Comparison of ENCODE assay signal across 19 cellular contexts in genomic region chr9:38052147-38052546, GRCh38. TPM values are rescaled to one million over a fixed set of nuclear protein-coding genes. Genes with fewer than 3 reads are reported as not detected.
DNase-seq lines count a peak whose midpoint lies in the region; ATAC-seq and TF ChIP-seq lines count a peak whose summit lies in the region.
"Had no signal": no experiment of that assay in that cellular context is flagged by ENCODE, and none has a peak within 500 bp of the region (broad histone marks: within the 10 kb centered on the region; RNA-seq: fewer than 3 reads in every experiment).

No MANE protein-coding gene starts in this region.

- TF ChIP-seq POLR2A in erythroblast (IDR thresholded peaks at IDR 0.05; ENCODE audit: low read length): no peak

- H3K79me1 ChIP-seq in H9 (ENCODE audit: insufficient read depth, low read depth, low read length, poor library complexity, severe bottlenecking) (no peaks in the 10 kb centered on the region), mesenchymal stem cell (replicated peaks; ENCODE audit: low read length, poor library complexity, severe bottlenecking) (no peaks in the 10 kb centered on the region)

- H4K91ac ChIP-seq in H9 (ENCODE audit: insufficient read length, low read depth, low read length): no peak overlapping the region
- no peak overlapping the region for H4K91ac ChIP-seq in mesenchymal stem cell (ENCODE audit: low read length)

- peaks cover 0 to 21% of the 10 kb centered on the region in 2 experiments for H3K36me3 ChIP-seq in mesenchymal stem cell (ENCODE audit: control insufficient read depth in 1 of 2, insufficient read depth in 2 of 2, low read depth in 1 of 2, low read length in 2 of 2)

- no peak overlapping the region for H3K23ac ChIP-seq in H9 (ENCODE audit: insufficient read length, low read depth, low read length)
- H3K23ac ChIP-seq in mesenchymal stem cell (ENCODE audit: low read length in 2 of 2): no peak overlapping the region

- H2BK5ac ChIP-seq in H9 (ENCODE audit: insufficient read length, low read length) (no peak overlapping the region), mesenchymal stem cell (ENCODE audit: low read depth, low read length, poor library complexity, severe bottlenecking) (no peak overlapping the region)

- no peak for DNase-seq in H9
- no peak for DNase-seq in RWPE1 (ENCODE audit: low spot score)
- no peak for DNase-seq in glutamatergic neuron
- no peak for DNase-seq in progenitor cell of endocrine pancreas (ENCODE audit: low spot score, unreplicated experiment)
- no peak for DNase-seq in mesenchymal stem cell
- DNase-seq in erythroblast (lab: John Stamatoyannopoulos, UW): no peak
- DNase-seq: ACHN, AML-193, Kasumi-1, MM.1S, NCI-H1092 treated with DMSO at 0.1 percent for 48 hours, NCI-H1694, NCI-H2107, NCI-H2227 treated with DMSO at 0.1 percent for 48 hours, NCI-H524 treated with DMSO at 0.1 percent for 48 hours, Right ventricle myocardium superior had no signal

- H3T11ph ChIP-seq in H9 (ENCODE audit: low read length): no peak overlapping the region

- H3K4ac ChIP-seq in H9 (ENCODE audit: low read depth, low read length) (no peak overlapping the region), mesenchymal stem cell (ENCODE audit: low read depth in 1 of 2, low read length in 2 of 2) (no peak overlapping the region)

- no peak overlapping the region for H3K4me3 ChIP-seq in mesenchymal stem cell (ENCODE audit: insufficient read depth in 1 of 2, low read depth in 1 of 2, low read length in 2 of 2)
- H3K4me3 ChIP-seq: SK-N-MC had no signal

- H2AFZ ChIP-seq in H9 (ENCODE audit: low read length): no peak overlapping the region
- no peak overlapping the region for H2AFZ ChIP-seq in mesenchymal stem cell (ENCODE audit: low read depth, low read length)

- H3K36me3 Mint-ChIP-seq in H9 (ENCODE audit: insufficient read depth in 1 of 3, low read depth in 3 of 3) (peaks cover 0 to 3% (median 0%) of the 10 kb centered on the region in 3 experiments; a peak in 2 of 7 replicates), glutamatergic neuron (ENCODE audit: unreplicated experiment) (no peaks in the 10 kb centered on the region), progenitor cell of endocrine pancreas (ENCODE audit: insufficient read depth) (peaks cover 4% of the 10 kb centered on the region)

- H3K18ac ChIP-seq in H9 (ENCODE audit: insufficient read length, low read depth, low read length) (no peak overlapping the region), mesenchymal stem cell (ENCODE audit: low read depth in 1 of 2, low read length in 2 of 2) (no peak overlapping the region)

- no CpG with 5 or more reads among the region's 11 CpGs for WGBS in H9 (ENCODE audit: extremely low coverage, insufficient read length, low lambda C conversion rate)
- 95% methylated on average over 11 of the region's 11 CpGs for WGBS in mesenchymal stem cell

- POLR2A ChIA-PET in RWPE1 (lab: Yijun Ruan, JAX; ENCODE audit: low non-redundant PET): no interaction called here

- no peaks in the 10 kb centered on the region; the same call in 1 of the 2 replicates for H3K79me2 ChIP-seq in H9 (ENCODE audit: insufficient read depth, low read length)

- no peak overlapping the region for H3K14ac ChIP-seq in H9 (ENCODE audit: insufficient read depth, low read length)
- H3K14ac ChIP-seq in mesenchymal stem cell (ENCODE audit: low read length in 2 of 2): no peak overlapping the region

- H3K9me3 Mint-ChIP-seq in H9 (no peaks in the 10 kb centered on the region), glutamatergic neuron (ENCODE audit: unreplicated experiment) (peaks cover 4% of the 10 kb centered on the region), progenitor cell of endocrine pancreas (ENCODE audit: low read depth) (no peaks in the 10 kb centered on the region)

- no peak overlapping the region for H2AK5ac ChIP-seq in H9 (ENCODE audit: insufficient read length, low read length)
- H2AK5ac ChIP-seq in mesenchymal stem cell (ENCODE audit: low read length, severe bottlenecking): no peak overlapping the region

- H3K4me1 ChIP-seq in H9 (ENCODE audit: insufficient read depth, low read length): peaks cover 9% of the 10 kb centered on the region; the same call in 1 of the 2 replicates
- peaks cover 23% of the 10 kb centered on the region for H3K4me1 ChIP-seq in mesenchymal stem cell (ENCODE audit: control insufficient read depth, insufficient read depth, low read depth, low read length)

- H3K9me3 ChIP-seq in H9 (ENCODE audit: control insufficient read depth, low read depth, low read length): no peaks in the 10 kb centered on the region
- H3K9me3 ChIP-seq in mesenchymal stem cell (ENCODE audit: control insufficient read depth, low read length): no peaks in the 10 kb centered on the region

- TF ChIP-seq CTCF in H9 (conservative IDR thresholded peaks at IDR 0.05): no peak
- no peak for TF ChIP-seq CTCF in RWPE1 (conservative IDR thresholded peaks at IDR 0.05; ENCODE audit: low read depth)
- no peak for TF ChIP-seq CTCF in glutamatergic neuron (IDR thresholded peaks at IDR 0.05; ENCODE audit: partially characterized antibody, unreplicated experiment)
- TF ChIP-seq CTCF in progenitor cell of endocrine pancreas (IDR thresholded peaks at IDR 0.05; ENCODE audit: unreplicated experiment): no peak

- no peaks in the 10 kb centered on the region for H3K23me2 ChIP-seq in H9 (ENCODE audit: insufficient read length, low read depth, low read length, poor library complexity, severe bottlenecking)

- no peak overlapping the region for H2BK15ac ChIP-seq in H9 (ENCODE audit: low read depth, low read length)
- H2BK15ac ChIP-seq in mesenchymal stem cell (ENCODE audit: low read depth, poor library complexity, severe bottlenecking): no peak overlapping the region

- H2BK120ac ChIP-seq in H9 (ENCODE audit: low read depth, low read length, poor library complexity, severe bottlenecking): no peak overlapping the region
- H2BK120ac ChIP-seq in mesenchymal stem cell (ENCODE audit: low read depth, low read length): no peak overlapping the region

- H2BK12ac ChIP-seq in H9 (ENCODE audit: insufficient read length, low read depth, low read length): no peak overlapping the region
- no peak overlapping the region for H2BK12ac ChIP-seq in mesenchymal stem cell (ENCODE audit: low read length in 2 of 2)

- H3K27ac Mint-ChIP-seq in H9: peak overlapping the region in 2 of 3 experiments; percentile 7 to 44; a peak in 1 of 7 replicates
- peak overlapping the region; percentile 34 for H3K27ac Mint-ChIP-seq in glutamatergic neuron (ENCODE audit: unreplicated experiment)
- peak overlapping the region; percentile 26 for H3K27ac Mint-ChIP-seq in progenitor cell of endocrine pancreas

- H3K56ac ChIP-seq in H9 (ENCODE audit: insufficient read length, low read depth, low read length): no peak overlapping the region

- no peak overlapping the region for H4K8ac ChIP-seq in H9 (replicated peaks; ENCODE audit: insufficient read length, low read depth, low read length)
- H4K8ac ChIP-seq in mesenchymal stem cell (ENCODE audit: low read length): no peak overlapping the region

- CTCF ChIA-PET in RWPE1 (lab: Yijun Ruan, JAX): no interaction called here

- H3K27me3 ChIP-seq in H9 (ENCODE audit: insufficient read depth, low read length) (no peaks in the 10 kb centered on the region), mesenchymal stem cell (ENCODE audit: control insufficient read depth in 1 of 2, insufficient read depth in 1 of 2, low read length in 2 of 2) (no peaks in the 10 kb centered on the region)

- H4K20me1 ChIP-seq in H9 (ENCODE audit: control insufficient read depth, insufficient read depth, insufficient read length): no peaks in the 10 kb centered on the region

- no peak overlapping the region for H2BK20ac ChIP-seq in H9 (ENCODE audit: low read depth, low read length, poor library complexity, severe bottlenecking)

- H3K27ac ChIP-seq in H9 (ENCODE audit: insufficient read length, low read depth, low read length): no peak overlapping the region
- peak overlapping the region; percentile 40 for H3K27ac ChIP-seq in RWPE1
- H3K27ac ChIP-seq in mesenchymal stem cell (ENCODE audit: low read length, poor library complexity, severe bottlenecking): no peak overlapping the region
- H3K27ac ChIP-seq: SK-N-MC had no signal

- H3K4me2 ChIP-seq in H9 (ENCODE audit: insufficient read depth, insufficient read length, low read length) (no peak overlapping the region), mesenchymal stem cell (ENCODE audit: low read length, poor library complexity, severe bottlenecking) (no peak overlapping the region)

- H3K4me1 Mint-ChIP-seq in H9: peaks cover 49 to 50% of the 10 kb centered on the region in 2 experiments
- H3K4me1 Mint-ChIP-seq in glutamatergic neuron (ENCODE audit: low read depth, unreplicated experiment): peaks cover 14% of the 10 kb centered on the region
- H3K4me1 Mint-ChIP-seq in progenitor cell of endocrine pancreas (ENCODE audit: low read depth): peaks cover 46% of the 10 kb centered on the region

- no peak overlapping the region for H4K5ac ChIP-seq in H9 (ENCODE audit: insufficient read length, low read depth, low read length)

- H3K9ac ChIP-seq in H9 (ENCODE audit: extremely low read depth, insufficient read length, low read length): no peak overlapping the region
- no peak overlapping the region for H3K9ac ChIP-seq in mesenchymal stem cell (ENCODE audit: low read length)

- ATAC-seq in GM21423 (IDR thresholded peaks at IDR 0.05; ENCODE audit: unreplicated experiment): no peak
- ATAC-seq: HCT116 had no signal

- H3K27me3 Mint-ChIP-seq in H9 (ENCODE audit: low read depth) (no peaks in the 10 kb centered on the region; the same call in 1 of the 2 replicates), glutamatergic neuron (ENCODE audit: unreplicated experiment) (peaks cover 6% of the 10 kb centered on the region), progenitor cell of endocrine pancreas (no peaks in the 10 kb centered on the region)

- H3K4me3 Mint-ChIP-seq in H9 (no peak overlapping the region), glutamatergic neuron (ENCODE audit: unreplicated experiment) (no peak overlapping the region), progenitor cell of endocrine pancreas (ENCODE audit: low read depth) (no peak overlapping the region)

RNA-seq across cellular contexts. Expression of gene SHB, which starts 16.9 kb away (rescaled TPM):
- 13.8 and 14.6 TPM in 2 replicates for total RNA-seq in H9 (2021)
- total RNA-seq in glutamatergic neuron (ENCODE audit: unreplicated experiment): 31.7 TPM
- 22.5 and 23.9 TPM in 2 replicates for total RNA-seq in progenitor cell of endocrine pancreas
- polyA plus RNA-seq in mesenchymal stem cell (2013, experiment 1 of 2): 18.4 TPM
- polyA plus RNA-seq in mesenchymal stem cell (2013, experiment 2 of 2): 17.9 TPM
